1 cellular context compared by ENCODE assay signal in genomic region chr12:51172515-51173431, GRCh38.
TF ChIP-seq lines count a peak whose summit lies in the region.

Gene TFCP2, minus strand, starts transcription at chr12:51173135. Its CDS starts 713 bp downstream, at chr12:51172422.

TF ChIP-seq in HepG2, 621 proteins besides CTCF, POLR2A, EP300 and RAD21 (continued from another document and continues in another):
- TF ChIP-seq ZBTB8A (CRISPR knock-in tag; IDR thresholded peaks at IDR 0.05; ENCODE audit: borderline replicate concordance, low read depth) (no peak), MAZ (IDR thresholded peaks at IDR 0.05; ENCODE audit: borderline replicate concordance, low read depth, low read length) (peak; percentile 85), MAZ (CRISPR knock-in tag; IDR thresholded peaks at IDR 0.05; ENCODE audit: low read depth) (peak; percentile 94), ERF (CRISPR knock-in tag; IDR thresholded peaks at IDR 0.05) (no peak), ZXDC (CRISPR knock-in tag; IDR thresholded peaks at IDR 0.05) (no peak), ZNF552 (CRISPR knock-in tag; IDR thresholded peaks at IDR 0.05; ENCODE audit: borderline replicate concordance) (peak; percentile 71), PBX3 (CRISPR knock-in tag; IDR thresholded peaks at IDR 0.05; ENCODE audit: borderline replicate concordance) (0 out of 2 replicates have a peak, but pooled peaks have one; percentile 44), HNRNPK (IDR thresholded peaks at IDR 0.05; ENCODE audit: low read depth, low read length, poor library complexity, severe bottlenecking) (no peak), ZNF670 (CRISPR knock-in tag; IDR thresholded peaks at IDR 0.05; ENCODE audit: borderline replicate concordance) (peak; percentile 85), MLXIP (CRISPR knock-in tag; IDR thresholded peaks at IDR 0.05; ENCODE audit: borderline replicate concordance) (no peak), ZNF547 (CRISPR knock-in tag; IDR thresholded peaks at IDR 0.05) (peak; percentile 66; the same call in 1 of the 2 replicates), ZBTB7B (CRISPR knock-in tag; IDR thresholded peaks at IDR 0.05) (peak; percentile 59; the same call in 1 of the 2 replicates), MNT (IDR thresholded peaks at IDR 0.05) (0 out of 2 replicates have a peak, but pooled peaks have one; percentile 37), ZNF180 (CRISPR knock-in tag; IDR thresholded peaks at IDR 0.05; ENCODE audit: borderline replicate concordance, low read depth) (no peak), THAP11 (CRISPR knock-in tag; IDR thresholded peaks at IDR 0.05) (peak; percentile 83), ZFP90 (CRISPR knock-in tag; IDR thresholded peaks at IDR 0.05; ENCODE audit: borderline replicate concordance) (peak; percentile 70; the same call in 1 of the 2 replicates), GMEB1 (CRISPR knock-in tag; IDR thresholded peaks at IDR 0.05; ENCODE audit: borderline replicate concordance) (peak; percentile 72), ZNF780A (CRISPR knock-in tag; IDR thresholded peaks at IDR 0.05) (no peak), ZNF224 (CRISPR knock-in tag; IDR thresholded peaks at IDR 0.05) (0 out of 2 replicates have a peak, but pooled peaks have one; percentile 32), ZIK1 (CRISPR knock-in tag; IDR thresholded peaks at IDR 0.05; ENCODE audit: borderline replicate concordance, low read depth) (no peak), ARHGAP35 (CRISPR knock-in tag; IDR thresholded peaks at IDR 0.05; ENCODE audit: borderline replicate concordance) (peak; percentile 14; the same call in 1 of the 2 replicates), HDAC2 (CRISPR knock-in tag; IDR thresholded peaks at IDR 0.05) (0 out of 2 replicates have a peak, but pooled peaks have one; percentile 3), HIVEP1 (CRISPR knock-in tag; IDR thresholded peaks at IDR 0.05) (peak; percentile 73; the same call in 1 of the 2 replicates), POLR2G (IDR thresholded peaks at IDR 0.05; ENCODE audit: low read depth, low read length) (peak; percentile 86), SNAPC5 (CRISPR knock-in tag; IDR thresholded peaks at IDR 0.05; ENCODE audit: borderline replicate concordance) (peak; percentile 55; the same call in 1 of the 2 replicates), NCOA1 (CRISPR knock-in tag; IDR thresholded peaks at IDR 0.05) (no peak), ZNF121 (CRISPR knock-in tag; IDR thresholded peaks at IDR 0.05) (no peak), ZNF772 (CRISPR knock-in tag; IDR thresholded peaks at IDR 0.05) (0 out of 2 replicates have a peak, but pooled peaks have one; percentile 77), ZNF33B (CRISPR knock-in tag; IDR thresholded peaks at IDR 0.05) (peak; percentile 24; the same call in 1 of the 2 replicates), KLF16 (CRISPR knock-in tag; IDR thresholded peaks at IDR 0.05) (0 out of 4 replicates have a peak, but pooled peaks of 1 of the 2 experiments have one; percentile 20), AKNA (CRISPR knock-in tag; IDR thresholded peaks at IDR 0.05; ENCODE audit: borderline replicate concordance) (no peak; the same call in 1 of the 2 replicates), XBP1 (CRISPR knock-in tag; IDR thresholded peaks at IDR 0.05) (peak; percentile 32; the same call in 1 of the 2 replicates), ZNF710 (CRISPR knock-in tag; IDR thresholded peaks at IDR 0.05; ENCODE audit: borderline replicate concordance) (peak; percentile 36; the same call in 1 of the 2 replicates), HNRNPL (IDR thresholded peaks at IDR 0.05; ENCODE audit: low read depth, low read length) (no peak), ZNF292 (CRISPR knock-in tag; IDR thresholded peaks at IDR 0.05; ENCODE audit: borderline replicate concordance, low read depth) (0 out of 2 replicates have a peak, but pooled peaks have one; percentile 50), PHF8 (CRISPR knock-in tag; IDR thresholded peaks at IDR 0.05) (peak; percentile 80; the same call in 1 of the 2 replicates), ZNF460 (CRISPR knock-in tag; IDR thresholded peaks at IDR 0.05; ENCODE audit: borderline replicate concordance) (peak; percentile 25; the same call in 1 of the 2 replicates), SOX13 (IDR thresholded peaks at IDR 0.05) (no peak), SOX13 (CRISPR knock-in tag; conservative IDR thresholded peaks at IDR 0.05 in 1 of 2, IDR thresholded peaks at IDR 0.05 in 1 of 2) (peak in 1 of 2 experiments; percentile 28; a peak in 1 of 4 replicates), ZNF232 (CRISPR knock-in tag; IDR thresholded peaks at IDR 0.05; ENCODE audit: borderline replicate concordance) (no peak; the same call in 1 of the 2 replicates), BRD4 (CRISPR knock-in tag; IDR thresholded peaks at IDR 0.05) (peak; percentile 67; the same call in 1 of the 2 replicates), HOXA5 (CRISPR knock-in tag; IDR thresholded peaks at IDR 0.05) (0 out of 2 replicates have a peak, but pooled peaks have one; percentile 35), BCL3 (CRISPR knock-in tag; IDR thresholded peaks at IDR 0.05) (peak; percentile 59; the same call in 1 of the 2 replicates)
